Comparison of ENCODE assay signal across 18 cellular contexts in the genomic region with DNA sequence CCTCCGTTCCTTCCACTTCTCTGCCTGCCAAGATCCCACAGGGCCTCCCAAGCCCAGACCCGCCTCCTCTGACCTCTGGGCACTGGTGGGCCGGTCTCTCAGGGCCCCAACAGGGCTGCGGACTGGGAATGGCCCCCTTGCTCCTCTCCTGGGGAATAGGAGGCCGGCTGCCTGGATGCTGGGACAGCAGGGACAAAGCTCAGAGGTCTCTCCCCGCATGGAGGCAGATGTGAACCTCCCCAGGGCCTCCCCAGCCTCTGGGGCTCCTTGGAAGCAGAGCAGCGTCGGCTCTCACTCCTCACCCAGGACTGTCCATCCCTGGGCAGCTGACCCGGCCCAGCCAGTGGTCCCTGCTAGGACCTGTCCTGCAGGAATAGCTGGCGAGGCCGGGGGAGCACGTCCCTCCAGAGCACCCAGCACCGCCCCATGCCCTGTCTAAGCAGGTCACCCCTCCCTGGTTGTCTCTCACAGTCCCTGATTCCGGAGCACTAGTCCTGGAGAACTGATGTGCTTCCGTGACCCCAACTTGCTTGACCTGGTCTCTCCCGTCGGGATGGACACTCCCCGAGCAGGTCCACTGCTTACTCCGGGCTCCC.
A peak's percentile ranks its signal among the peaks of the same experiment; 100 is the strongest.
DNase-seq lines count a peak whose midpoint lies in the region; ATAC-seq, FAIRE-seq and TF ChIP-seq lines count a peak whose summit lies in the region.
"Had no signal": no experiment of that assay in that cellular context is flagged by ENCODE, and none has a peak within 500 bp of the region (broad histone marks: within the 10 kb centered on the region; RNA-seq: fewer than 3 reads in every experiment).

No MANE protein-coding gene starts in this region.

- H2AFZ ChIP-seq in neural progenitor cell (replicated peaks), result peak overlapping the region; percentile 61

- peaks cover 30% of the 10 kb centered on the region for H3K4me1 Mint-ChIP-seq in neural progenitor cell

- no peak overlapping the region for H3K4me3 Mint-ChIP-seq in neural progenitor cell

- no peaks in the 10 kb centered on the region for H3K4me1 ChIP-seq in kidney (ENCODE audit: control insufficient read depth in 1 of 2, insufficient read depth in 1 of 2, low read depth in 1 of 2, low read length in 2 of 2)
- H3K4me1 ChIP-seq in neural progenitor cell, result peaks cover 11% of the 10 kb centered on the region
- no peaks in the 10 kb centered on the region for H3K4me1 ChIP-seq in upper lobe of right lung

- no peaks in the 10 kb centered on the region for H3F3A ChIP-seq in neural progenitor cell (ENCODE audit: low read depth)

- H3K9me3 Mint-ChIP-seq in neural progenitor cell, result no peaks in the 10 kb centered on the region

- FAIRE-seq in kidney (lab: Jason Lieb, UNC), result no peak
- FAIRE-seq: A204.1, K562 had no signal

- TF ChIP-seq CTCF in kidney (IDR thresholded peaks at IDR 0.05; ENCODE audit: borderline replicate concordance, extremely low read depth, insufficient read depth) (no peak), neural progenitor cell (IDR thresholded peaks at IDR 0.05) (no peak), upper lobe of right lung (IDR thresholded peaks at IDR 0.05) (no peak)

- H3K79me2 ChIP-seq in neural progenitor cell (ENCODE audit: low read depth), result no peaks in the 10 kb centered on the region

- H3K36me3 Mint-ChIP-seq in neural progenitor cell, result no peaks in the 10 kb centered on the region

- H3K27me3 Mint-ChIP-seq in neural progenitor cell (ENCODE audit: insufficient read depth, low read depth), result peaks cover 11% of the 10 kb centered on the region

- no peaks in the 10 kb centered on the region for H3K27me3 ChIP-seq in neural progenitor cell
- peaks cover 4% of the 10 kb centered on the region for H3K27me3 ChIP-seq in upper lobe of right lung

- no peak overlapping the region for H3K4me3 ChIP-seq in kidney (ENCODE audit: low read length in 2 of 2)
- H3K4me3 ChIP-seq in neural progenitor cell, result no peak overlapping the region
- no peak overlapping the region for H3K4me3 ChIP-seq in upper lobe of right lung
- H3K4me3 ChIP-seq: K562 had no signal

- no peak overlapping the region for H3K4me2 ChIP-seq in neural progenitor cell

- no peak overlapping the region for H3K9ac ChIP-seq in kidney (ENCODE audit: low read length in 2 of 2)
- no peak overlapping the region for H3K9ac ChIP-seq in neural progenitor cell

- H3K9me3 ChIP-seq in kidney (ENCODE audit: control insufficient read depth in 1 of 2, low read length in 2 of 2) (no peaks in the 10 kb centered on the region), neural progenitor cell (ENCODE audit: low read depth) (no peaks in the 10 kb centered on the region), upper lobe of right lung (no peaks in the 10 kb centered on the region)

- H4K20me1 ChIP-seq in neural progenitor cell (ENCODE audit: low read depth), result no peaks in the 10 kb centered on the region

- H3K27ac ChIP-seq in kidney (ENCODE audit: low read depth in 2 of 2, low read length in 2 of 2) (no peak overlapping the region), neural progenitor cell (no peak overlapping the region), upper lobe of right lung (no peak overlapping the region)
- H3K27ac ChIP-seq: C4-2B had no signal

- no peaks in the 10 kb centered on the region for H3K36me3 ChIP-seq in kidney (ENCODE audit: control insufficient read depth in 1 of 2, insufficient read depth in 2 of 2, low read length in 2 of 2)
- H3K36me3 ChIP-seq in neural progenitor cell, result no peaks in the 10 kb centered on the region
- no peaks in the 10 kb centered on the region for H3K36me3 ChIP-seq in upper lobe of right lung

- peak; percentile 46 for DNase-seq in activated effector memory CD4-positive, alpha-beta T cell treated with anti-CD3 and anti-CD28 coated beads, Interleukin-2, amount 50 U/mL, for 16 hours
- DNase-seq in activated effector memory CD4-positive, alpha-beta T cell treated with Interleukin-2 at 50 U/mL for 16 hours, result no peak
- peak; percentile 58 for DNase-seq in kidney
- DNase-seq in neural progenitor cell (ENCODE audit: low spot score), result no peak
- DNase-seq in upper lobe of right lung, result peak; percentile 52
- no peak for DNase-seq in GM03348 (ENCODE audit: low spot score)
- DNase-seq in AG20443 (ENCODE audit: low spot score), result no peak
- DNase-seq: COR-L47; DMS153; NCI-H1436 treated with DMSO at 0.1 percent for 48 hours; NCI-H2081 treated with DMSO at 0.1 percent for 48 hours; NCI-H226; NCI-H69; NK-92 treated with Interleukin-12 subunit alpha and Interleukin-12 subunit beta, amount 100 ng/mL, for 24 hours had no signal

- ATAC-seq in upper lobe of right lung (peak; percentile 6), GM21447 (IDR thresholded peaks at IDR 0.05; ENCODE audit: unreplicated experiment) (no peak)
- ATAC-seq: K562 had no signal

- peak overlapping the region; percentile 93 for H3K27ac Mint-ChIP-seq in neural progenitor cell

- intact Hi-C loops in kidney (cut with DNase I) (no loop called here), upper lobe of right lung (cut with DNase I) (no loop called here)

Comparison
In these comparisons a context has a peak if more than half of its experiments do, and no peak if none do; other contexts are left out.
1. DNase-seq: peak in activated effector memory CD4-positive, alpha-beta T cell treated with anti-CD3 and anti-CD28 coated beads, Interleukin-2, amount 50 U/mL, for 16 hours (single experiment), kidney (single experiment) and upper lobe of right lung (single experiment); none in activated effector memory CD4-positive, alpha-beta T cell treated with Interleukin-2 at 50 U/mL for 16 hours (single experiment), neural progenitor cell (single experiment), GM03348 (single experiment) and AG20443 (single experiment).